4 cellular contexts compared by ENCODE assay signal in the genomic region with DNA sequence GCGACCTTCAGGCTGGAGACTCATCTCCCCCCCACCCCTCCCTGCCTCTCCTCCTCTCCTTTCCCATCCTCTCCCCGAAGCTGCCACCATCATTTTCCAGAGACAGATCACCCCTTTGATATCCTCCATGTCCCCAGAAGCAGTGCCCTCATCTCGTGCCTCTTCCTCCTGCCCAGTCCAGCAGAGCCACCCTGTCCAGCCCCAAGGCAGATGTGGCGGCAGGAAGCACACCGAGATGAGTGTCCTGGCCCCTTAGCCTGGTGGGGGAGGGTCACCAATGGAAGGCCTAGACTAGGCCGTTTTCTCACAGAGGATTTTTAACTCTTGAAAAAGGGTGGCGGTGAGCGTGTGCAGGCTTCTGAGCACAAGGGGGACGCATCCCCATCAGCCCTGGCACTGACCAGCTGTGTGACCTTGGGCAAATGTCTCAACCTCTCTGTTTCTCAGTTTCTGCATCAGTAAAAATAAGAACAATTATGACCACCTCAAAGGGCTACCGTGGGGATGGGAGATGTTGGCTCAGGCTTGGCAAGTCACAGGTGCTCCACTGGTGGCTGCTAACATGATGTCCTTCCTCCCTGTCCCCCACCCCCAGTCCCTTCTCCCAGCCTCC.
TF ChIP-seq lines count a peak whose summit lies in the region.

No MANE protein-coding gene starts in this region.

TF ChIP-seq in SK-N-SH, 30 proteins besides CTCF, POLR2A, EP300 and RAD21:
- peak; percentile 31; the same call in 1 of the 2 replicates for TF ChIP-seq GATA2 (CRISPR knock-in tag; IDR thresholded peaks at IDR 0.05)
- TF ChIP-seq RCOR1 (IDR thresholded peaks at IDR 0.05; ENCODE audit: low read length) = 0 out of 2 replicates have a peak, but pooled peaks have one; percentile 26
- TF ChIP-seq SMC3 (IDR thresholded peaks at IDR 0.05; ENCODE audit: low read depth, low read length) = no peak
- TF ChIP-seq GABPA (IDR thresholded peaks at IDR 0.05; ENCODE audit: low read depth) = no peak
- no peak for TF ChIP-seq RFX5 (IDR thresholded peaks at IDR 0.05; ENCODE audit: low read length)

TF ChIP-seq in SK-N-SH treated with all-trans-retinoic acid at 6 μM for 48 hours, 23 proteins besides CTCF, POLR2A, EP300 and RAD21:
- TF ChIP-seq ZNF70 (CRISPR knock-in tag; IDR thresholded peaks at IDR 0.05) (no peak), ARNTL (CRISPR knock-in tag; IDR thresholded peaks at IDR 0.05; ENCODE audit: borderline replicate concordance, low read depth) (no peak), TOX (CRISPR knock-in tag; IDR thresholded peaks at IDR 0.05; ENCODE audit: borderline replicate concordance) (no peak), ZFP30 (CRISPR knock-in tag; IDR thresholded peaks at IDR 0.05) (no peak), BACH2 (CRISPR knock-in tag; IDR thresholded peaks at IDR 0.05; ENCODE audit: borderline replicate concordance) (no peak), OSR1 (CRISPR knock-in tag; IDR thresholded peaks at IDR 0.05) (no peak), CSDC2 (CRISPR knock-in tag; IDR thresholded peaks at IDR 0.05) (no peak), TSHZ2 (CRISPR knock-in tag; IDR thresholded peaks at IDR 0.05) (no peak), PPARA (CRISPR knock-in tag; IDR thresholded peaks at IDR 0.05; ENCODE audit: borderline replicate concordance) (no peak), ZNF565 (CRISPR knock-in tag; conservative IDR thresholded peaks at IDR 0.05; ENCODE audit: low read depth) (no peak), ESRRG (CRISPR knock-in tag; IDR thresholded peaks at IDR 0.05) (no peak), GLIS3 (CRISPR knock-in tag; IDR thresholded peaks at IDR 0.05) (no peak)
- TF ChIP-seq, protein P1, sequence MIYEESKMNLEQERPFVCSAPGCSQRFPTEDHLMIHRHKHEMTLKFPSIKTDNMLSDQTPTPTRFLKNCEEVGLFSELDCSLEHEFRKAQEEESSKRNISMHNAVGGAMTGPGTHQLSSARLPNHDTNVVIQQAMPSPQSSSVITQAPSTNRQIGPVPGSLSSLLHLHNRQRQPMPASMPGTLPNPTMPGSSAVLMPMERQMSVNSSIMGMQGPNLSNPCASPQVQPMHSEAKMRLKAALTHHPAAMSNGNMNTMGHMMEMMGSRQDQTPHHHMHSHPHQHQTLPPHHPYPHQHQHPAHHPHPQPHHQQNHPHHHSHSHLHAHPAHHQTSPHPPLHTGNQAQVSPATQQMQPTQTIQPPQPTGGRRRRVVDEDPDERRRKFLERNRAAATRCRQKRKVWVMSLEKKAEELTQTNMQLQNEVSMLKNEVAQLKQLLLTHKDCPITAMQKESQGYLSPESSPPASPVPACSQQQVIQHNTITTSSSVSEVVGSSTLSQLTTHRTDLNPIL (CRISPR knock-in tag; IDR thresholded peaks at IDR 0.05; ENCODE audit: low read depth) = no peak

TF ChIP-seq in A549, 52 proteins besides CTCF, POLR2A, EP300 and RAD21:
- TF ChIP-seq ZFP36 (IDR thresholded peaks at IDR 0.05; ENCODE audit: borderline replicate concordance, partially characterized antibody) = peak; percentile 20
- no peak for TF ChIP-seq ZSCAN20 (CRISPR knock-in tag; IDR thresholded peaks at IDR 0.05)

TF ChIP-seq in H1, 55 proteins besides CTCF, POLR2A, EP300 and RAD21:
- TF ChIP-seq KDM1A (IDR thresholded peaks at IDR 0.05; ENCODE audit: borderline replicate concordance, low read length) (0 out of 2 replicates have a peak, but pooled peaks have one; percentile 44), GABPA (IDR thresholded peaks at IDR 0.05; ENCODE audit: borderline replicate concordance, insufficient read depth, low read length) (no peak)
TF ChIP-seq in H1: peak in this region for 1.
